ENCODE assay signal across 11 cellular contexts in genomic region chr21:43332872-43333300, GRCh38.
DNase-seq lines count a peak whose midpoint lies in the region; ATAC-seq and TF ChIP-seq lines count a peak whose summit lies in the region.
"Had no signal": no experiment of that assay in that cellular context is flagged by ENCODE, and none has a peak within 500 bp of the region (broad histone marks: within the 10 kb centered on the region; RNA-seq: fewer than 3 reads in every experiment).

No MANE protein-coding gene starts in this region.

- peak overlapping the region; percentile 54 for H3K4me3 Mint-ChIP-seq in Calu3 (ENCODE audit: low read depth, unreplicated experiment)
- no peak overlapping the region for H3K4me3 Mint-ChIP-seq in activated CD8-positive, alpha-beta T cell treated with anti-CD3 and anti-CD28 coated beads, Interleukin-2, amount 10 ng/mL, durations not matched to agents 7 days and 5 days

- H3K4me3 ChIP-seq in body of pancreas = no peak overlapping the region
- no peak overlapping the region for H3K4me3 ChIP-seq in hepatocyte
- peak overlapping the region; percentile 7 for H3K4me3 ChIP-seq in skeletal muscle cell (ENCODE audit: low read depth, low read length)

- H3K4me1 ChIP-seq in body of pancreas (peaks cover 19% of the 10 kb centered on the region), hepatocyte (ENCODE audit: insufficient read depth) (peaks cover 33% of the 10 kb centered on the region)

- 35% methylated on average over 17 of the region's 17 CpGs; no CpG with 5 or more reads in 1 of the 2 donors for WGBS in body of pancreas, 2 donors
- 24% methylated on average over 14 of the region's 17 CpGs for WGBS in hepatocyte (ENCODE audit: low lambda C conversion rate, missing lambda C conversion rate)

- peaks cover 8% of the 10 kb centered on the region for H3K36me3 Mint-ChIP-seq in Calu3 (ENCODE audit: insufficient read depth, unreplicated experiment)
- peaks cover 3% of the 10 kb centered on the region for H3K36me3 Mint-ChIP-seq in activated CD8-positive, alpha-beta T cell treated with anti-CD3 and anti-CD28 coated beads, Interleukin-2, amount 10 ng/mL, durations not matched to agents 7 days and 5 days (ENCODE audit: low read depth)

- no peaks in the 10 kb centered on the region for H3K9me3 Mint-ChIP-seq in Calu3 (ENCODE audit: low read depth, unreplicated experiment)
- no peaks in the 10 kb centered on the region for H3K9me3 Mint-ChIP-seq in activated CD8-positive, alpha-beta T cell treated with anti-CD3 and anti-CD28 coated beads, Interleukin-2, amount 10 ng/mL, durations not matched to agents 7 days and 5 days (ENCODE audit: insufficient read depth)

- BruUV-seq in Calu3 (replicated peaks; lab: Mats Ljungman, UMichigan) = no TSS peak

- no peak for TF ChIP-seq POLR2A in body of pancreas (IDR thresholded peaks at IDR 0.05)

- H3K27me3 ChIP-seq in body of pancreas (no peaks in the 10 kb centered on the region), hepatocyte (no peaks in the 10 kb centered on the region)

- POLR2A ChIA-PET in activated CD8-positive, alpha-beta T cell treated with anti-CD3 and anti-CD28 coated beads, Interleukin-2, amount 10 ng/mL, durations not matched to agents 7 days and 5 days (lab: Charles Lee) = no interaction called here

- H3K9me2 ChIP-seq in hepatocyte (replicated peaks; ENCODE audit: insufficient read depth) = no peaks in the 10 kb centered on the region

- H3K27ac Mint-ChIP-seq in Calu3 (ENCODE audit: unreplicated experiment) = peak overlapping the region; percentile 66
- H3K27ac Mint-ChIP-seq in activated CD8-positive, alpha-beta T cell treated with anti-CD3 and anti-CD28 coated beads, Interleukin-2, amount 10 ng/mL, durations not matched to agents 7 days and 5 days = no peak overlapping the region

- H4K20me1 ChIP-seq in hepatocyte (ENCODE audit: insufficient read depth, poor library complexity, severe bottlenecking) = no peaks in the 10 kb centered on the region

- no peak for TF ChIP-seq CTCF in Calu3 (IDR thresholded peaks at IDR 0.05; ENCODE audit: unreplicated experiment)
- TF ChIP-seq CTCF in body of pancreas (IDR thresholded peaks at IDR 0.05) = no peak
- TF ChIP-seq CTCF in hepatocyte (IDR thresholded peaks at IDR 0.05; ENCODE audit: poor library complexity) = no peak

- no peaks in the 10 kb centered on the region for H3K36me3 ChIP-seq in body of pancreas (replicated peaks in 1 of 2; ENCODE audit: insufficient read depth in 1 of 2, low read depth in 2 of 2)
- H3K36me3 ChIP-seq in hepatocyte (replicated peaks; ENCODE audit: insufficient read depth, low read depth) = no peaks in the 10 kb centered on the region

- intact Hi-C loops in Calu3 (cut with micrococcal nuclease; ENCODE audit: unreplicated experiment) (no loop called here), body of pancreas (cut with DNase I) (no loop called here)

- no peak for DNase-seq in Calu3
- no peak for DNase-seq in body of pancreas
- no peak for DNase-seq in hepatocyte (ENCODE audit: low spot score)
- no peak for DNase-seq in skeletal muscle cell (ENCODE audit: low read depth)
- DNase-seq in activated CD8-positive, alpha-beta T cell treated with anti-CD3 and anti-CD28 coated beads, Interleukin-2, amount 10 ng/mL, durations not matched to agents 7 days and 5 days = no peak
- no peak for DNase-seq in activated CD4-positive, CD25-positive, alpha-beta regulatory T cell treated with anti-CD3 and anti-CD28 coated beads, Interleukin-2, amount 50 U/mL, for 72 hours
- DNase-seq in NCI-H146 treated with DMSO at 0.1 percent for 48 hours (lab: John Stamatoyannopoulos, UW; ENCODE audit: unreplicated experiment) = no peak
- DNase-seq in NCI-H1436 (lab: John Stamatoyannopoulos, UW) = no peak
- DNase-seq: NCI-H2171; stimulated activated CD4-positive, alpha-beta T cell treated with anti-CD3 and anti-CD28 coated beads, Interleukin-15, amount 100 ng/mL, for 24 hours had no signal

- H3K27me3 Mint-ChIP-seq in Calu3 (ENCODE audit: unreplicated experiment) = no peaks in the 10 kb centered on the region
- peaks cover 8% of the 10 kb centered on the region for H3K27me3 Mint-ChIP-seq in activated CD8-positive, alpha-beta T cell treated with anti-CD3 and anti-CD28 coated beads, Interleukin-2, amount 10 ng/mL, durations not matched to agents 7 days and 5 days (ENCODE audit: low read depth)

- no peaks in the 10 kb centered on the region for H3K9me3 ChIP-seq in body of pancreas
- no peaks in the 10 kb centered on the region for H3K9me3 ChIP-seq in hepatocyte (ENCODE audit: low read depth)

- peak; percentile 12 for ATAC-seq in body of pancreas
- ATAC-seq in activated CD8-positive, alpha-beta T cell treated with anti-CD3 and anti-CD28 coated beads, Interleukin-2, amount 10 ng/mL, durations not matched to agents 7 days and 5 days = no peak
- ATAC-seq: HCT116 had no signal

- H3K79me2 ChIP-seq in hepatocyte = no peaks in the 10 kb centered on the region

- CTCF ChIA-PET in Calu3 (lab: Charles Lee) = interaction anchor here (1.3 kb wide), 1 partner anchor 10 kb away, joined by 3 read pairs; no protein-coding TSS in a partner anchor
- CTCF ChIA-PET in activated CD8-positive, alpha-beta T cell treated with anti-CD3 and anti-CD28 coated beads, Interleukin-2, amount 10 ng/mL, durations not matched to agents 7 days and 5 days (lab: Charles Lee) = no interaction called here

- peak overlapping the region; percentile 70 for H3K4me2 ChIP-seq in hepatocyte

- H3K4me1 Mint-ChIP-seq in Calu3 (ENCODE audit: low read depth, unreplicated experiment) = peaks cover 27% of the 10 kb centered on the region
- H3K4me1 Mint-ChIP-seq in activated CD8-positive, alpha-beta T cell treated with anti-CD3 and anti-CD28 coated beads, Interleukin-2, amount 10 ng/mL, durations not matched to agents 7 days and 5 days (ENCODE audit: low read depth) = peaks cover 8% of the 10 kb centered on the region

- H3K27ac ChIP-seq in body of pancreas (peak overlapping the region; percentile 4 to 80 (median 70)), hepatocyte (peak overlapping the region; percentile 96)

- H2AFZ ChIP-seq in hepatocyte = no peak overlapping the region
